Comparison of ENCODE assay signal across 17 cellular contexts in genomic region chr10:84534168-84534567, GRCh38.
DNase-seq lines count a peak whose midpoint lies in the region; ATAC-seq, FAIRE-seq and TF ChIP-seq lines count a peak whose summit lies in the region.
"Had no signal": no experiment of that assay in that cellular context is flagged by ENCODE, and none has a peak within 500 bp of the region (broad histone marks: within the 10 kb centered on the region; RNA-seq: fewer than 3 reads in every experiment).

No MANE protein-coding gene starts in this region.

- DNase-seq in A549 (ENCODE audit: low read depth in 1 of 2, low spot score in 1 of 2) (no peak), GDM1 (lab: John Stamatoyannopoulos, UW) (peak; percentile 36), NB4 (ENCODE audit: low read depth) (no peak), dorsolateral prefrontal cortex (no peak), H7 (no peak)
- no peak for DNase-seq in CD4-positive, alpha-beta memory T cell
- DNase-seq: activated CD8-positive, alpha-beta memory T cell treated with anti-CD3 and anti-CD28 coated beads, Interleukin-2, amount 10 ng/mL, durations not matched to agents 7 days and 5 days; adrenal gland; effector CD4-positive, alpha-beta T cell; left colon; naive B cell; sigmoid colon; T-helper 9 cell had no signal

- H3K4me2 ChIP-seq in A549, result no peak overlapping the region

- H3K27me3 ChIP-seq in dorsolateral prefrontal cortex, result peaks cover 0 to 2% (median 0%) of the 10 kb centered on the region in 45 donors
- no peaks in the 10 kb centered on the region for H3K27me3 ChIP-seq in CD4-positive, alpha-beta memory T cell (ENCODE audit: insufficient read depth, low read length)
- no peaks in the 10 kb centered on the region for H3K27me3 ChIP-seq in H7 (ENCODE audit: control insufficient read depth, insufficient read depth, low read length)
- H3K27me3 ChIP-seq: adrenal gland had no signal

- POLR2A ChIA-PET in A549 (lab: Yijun Ruan, JAX), result no interaction called here
- POLR2A ChIA-PET in CD4-positive, alpha-beta memory T cell (lab: Charles Lee; ENCODE audit: partially characterized antibody), result no interaction called here

- ATAC-seq in A549 (peak in 1 of 2 experiments; percentile 23; a peak in 2 of 6 replicates), HG02588 (IDR thresholded peaks at IDR 0.05; ENCODE audit: unreplicated experiment) (no peak), HG03039 (IDR thresholded peaks at IDR 0.05; ENCODE audit: unreplicated experiment) (no peak)
- ATAC-seq: activated CD8-positive, alpha-beta memory T cell treated with anti-CD3 and anti-CD28 coated beads, Interleukin-2, amount 10 ng/mL, durations not matched to agents 7 days and 5 days; left colon had no signal

- no peak overlapping the region for H3K4me3 Mint-ChIP-seq in CD4-positive, alpha-beta memory T cell
- H3K4me3 Mint-ChIP-seq: activated CD8-positive, alpha-beta memory T cell treated with anti-CD3 and anti-CD28 coated beads, Interleukin-2, amount 10 ng/mL, durations not matched to agents 7 days and 5 days; CD14-positive monocyte; naive B cell had no signal

- no peaks in the 10 kb centered on the region for H3K9me3 ChIP-seq in A549
- H3K9me3 ChIP-seq in CD4-positive, alpha-beta memory T cell (ENCODE audit: control insufficient read depth in 1 of 2, low read length in 2 of 2), result no peaks in the 10 kb centered on the region
- H3K9me3 ChIP-seq: adrenal gland, sigmoid colon had no signal

- TF ChIP-seq EP300 in A549 (IDR thresholded peaks at IDR 0.05), result no peak

- no peak overlapping the region for H3K27ac Mint-ChIP-seq in CD4-positive, alpha-beta memory T cell
- H3K27ac Mint-ChIP-seq: activated CD8-positive, alpha-beta memory T cell treated with anti-CD3 and anti-CD28 coated beads, Interleukin-2, amount 10 ng/mL, durations not matched to agents 7 days and 5 days; CD14-positive monocyte; naive B cell had no signal

- TF ChIP-seq POLR2A in A549 (IDR thresholded peaks at IDR 0.05; ENCODE audit: low read length) (no peak), NB4 (IDR thresholded peaks at IDR 0.05; ENCODE audit: extremely low read depth, insufficient read length) (no peak)

- FAIRE-seq in A549 (lab: Jason Lieb, UNC), result no peak

- H3K4me3 ChIP-seq in A549 (no peak overlapping the region), NB4 (ENCODE audit: low read depth, low read length) (no peak overlapping the region), dorsolateral prefrontal cortex (no peak overlapping the region), H7 (ENCODE audit: insufficient read depth, low read depth, low read length) (no peak overlapping the region)
- no peak overlapping the region for H3K4me3 ChIP-seq in CD4-positive, alpha-beta memory T cell (ENCODE audit: low read length in 2 of 2)
- H3K4me3 ChIP-seq: adrenal gland, sigmoid colon had no signal

- intact Hi-C loops in dorsolateral prefrontal cortex (cut with DNase I), result no loop called here
- intact Hi-C loops in CD4-positive, alpha-beta memory T cell (cut with micrococcal nuclease), result no loop called here

- TF ChIP-seq CTCF in A549 (IDR thresholded peaks at IDR 0.05), result 0 out of 3 replicates have a peak, but pooled peaks have one; percentile 12
- TF ChIP-seq CTCF in NB4 (IDR thresholded peaks at IDR 0.05; ENCODE audit: low read depth, low read length), result peak; percentile 20
- peak in 39 of 56 donors; percentile 14 to 52 (median 32) for TF ChIP-seq CTCF in dorsolateral prefrontal cortex (IDR thresholded peaks at IDR 0.05 in 54 of 56, conservative IDR thresholded peaks at IDR 0.05 in 2 of 56; ENCODE audit: low read depth in 1 of 56, partially characterized antibody in 56 of 56)

- H3K27ac ChIP-seq in A549 (no peak overlapping the region), dorsolateral prefrontal cortex (no peak overlapping the region)
- H3K27ac ChIP-seq in CD4-positive, alpha-beta memory T cell (ENCODE audit: low read depth, low read length), result no peak overlapping the region
- H3K27ac ChIP-seq: adrenal gland, RWPE1, sigmoid colon had no signal

- peaks cover 1 to 3% of the 10 kb centered on the region in 2 donors for H3K27me3 Mint-ChIP-seq in CD4-positive, alpha-beta memory T cell

- H3K4me1 ChIP-seq in A549, result no peaks in the 10 kb centered on the region
- H3K4me1 ChIP-seq in CD4-positive, alpha-beta memory T cell (ENCODE audit: insufficient read depth, low read length), result no peaks in the 10 kb centered on the region
- H3K4me1 ChIP-seq: adrenal gland, sigmoid colon had no signal

- CTCF ChIA-PET in A549 (lab: Yijun Ruan, JAX), result interaction anchor here (1.4 to 12.0 kb wide), 4 partner anchors 11 to 271 kb away, joined by 3 to 341 read pairs (median 8); no protein-coding TSS in a partner anchor
- CTCF ChIA-PET in CD4-positive, alpha-beta memory T cell (lab: Charles Lee; ENCODE audit: partially characterized antibody), result interaction anchor here (10.5 kb wide), 1 partner anchor 269 kb away, joined by 326 read pairs; no protein-coding TSS in a partner anchor

- TF ChIP-seq RAD21 in A549 (conservative IDR thresholded peaks at IDR 0.05 in 1 of 2, IDR thresholded peaks at IDR 0.05 in 1 of 2), result peak in 1 of 2 experiments; percentile 37; a peak in 2 of 5 replicates

- H3K36me3 ChIP-seq in CD4-positive, alpha-beta memory T cell (ENCODE audit: insufficient read depth, low read length), result no peaks in the 10 kb centered on the region
- no peaks in the 10 kb centered on the region for H3K36me3 ChIP-seq in H7 (replicated peaks; ENCODE audit: control insufficient read depth, insufficient read depth, low read length)
- H3K36me3 ChIP-seq: adrenal gland, sigmoid colon had no signal

- H3K36me3 Mint-ChIP-seq in CD4-positive, alpha-beta memory T cell, result no peaks in the 10 kb centered on the region
- H3K36me3 Mint-ChIP-seq: activated CD8-positive, alpha-beta memory T cell treated with anti-CD3 and anti-CD28 coated beads, Interleukin-2, amount 10 ng/mL, durations not matched to agents 7 days and 5 days; CD14-positive monocyte; naive B cell had no signal

- WGBS in A549 (ENCODE audit: missing lambda C conversion rate), result 48% methylated on average over 2 of the region's 2 CpGs

- no peaks in the 10 kb centered on the region for H3K9me3 Mint-ChIP-seq in CD4-positive, alpha-beta memory T cell
- H3K9me3 Mint-ChIP-seq: naive B cell had no signal

- peaks cover 0 to 6% (median 5%) of the 10 kb centered on the region in 4 donors for H3K4me1 Mint-ChIP-seq in CD4-positive, alpha-beta memory T cell

TF ChIP-seq in A549, 52 proteins besides CTCF, POLR2A, EP300 and RAD21 (continues in another document):
- TF ChIP-seq CHD4 (IDR thresholded peaks at IDR 0.05; ENCODE audit: borderline replicate concordance) (no peak), MAFK (IDR thresholded peaks at IDR 0.05; ENCODE audit: partially characterized antibody) (no peak), FOSB (CRISPR knock-in tag; IDR thresholded peaks at IDR 0.05) (no peak), NFE2L2 (conservative IDR thresholded peaks at IDR 0.05; ENCODE audit: low read length) (no peak), HMGXB4 (CRISPR knock-in tag; IDR thresholded peaks at IDR 0.05; ENCODE audit: borderline replicate concordance) (no peak), RCOR1 (IDR thresholded peaks at IDR 0.05; ENCODE audit: low read depth, low read length) (no peak), RFX5 (IDR thresholded peaks at IDR 0.05) (no peak), ZNF302 (CRISPR knock-in tag; IDR thresholded peaks at IDR 0.05) (no peak), CBX8 (IDR thresholded peaks at IDR 0.05) (no peak), KDM5A (IDR thresholded peaks at IDR 0.05) (no peak), BCL3 (IDR thresholded peaks at IDR 0.05) (no peak)
